ENCODE assay signal across 16 cellular contexts in the genomic region with DNA sequence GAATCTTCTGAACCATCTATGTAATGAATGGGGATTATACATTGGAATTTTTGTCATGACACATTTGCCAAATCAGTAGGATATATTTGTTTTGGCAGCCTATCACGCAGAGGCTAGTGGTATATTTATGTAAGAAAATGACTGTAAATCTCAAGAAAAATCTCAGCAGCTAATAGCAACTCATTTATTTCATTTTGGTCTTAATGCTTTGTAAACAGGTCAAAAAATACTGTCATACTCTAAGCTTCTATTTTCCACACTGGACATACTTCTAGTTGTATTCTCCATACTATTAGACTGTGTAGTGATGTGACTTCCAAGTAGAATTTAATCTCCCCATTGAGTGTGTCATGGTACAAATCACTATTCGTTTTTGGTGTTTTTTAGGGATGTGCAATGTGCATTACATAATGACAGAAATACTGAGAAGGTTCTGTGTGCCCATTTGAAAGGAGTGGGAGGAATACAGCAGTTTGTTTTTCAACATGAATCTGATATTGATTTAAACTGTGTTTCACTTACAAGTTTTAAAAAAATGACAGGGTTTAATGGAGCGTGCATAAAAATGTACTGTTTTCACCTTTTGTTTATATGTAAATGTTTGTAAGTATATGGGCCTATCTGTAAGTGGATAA.
"Had no signal": no experiment of that assay in that cellular context is flagged by ENCODE, and none has a peak within 500 bp of the region (broad histone marks: within the 10 kb centered on the region; RNA-seq: fewer than 3 reads in every experiment).

No MANE protein-coding gene starts in this region.

- H3K27me3 ChIP-seq: hepatocyte, stomach, uterus had no signal

- H3K4me3 ChIP-seq: hepatocyte, stomach, uterus had no signal

- H3K9me3 ChIP-seq: stomach, uterus had no signal

- H3K4me3 Mint-ChIP-seq: brain, endodermal cell, naive B cell, T-cell had no signal

- H3K27me3 Mint-ChIP-seq: brain, naive B cell, T-cell had no signal

- H2AFZ ChIP-seq: hepatocyte had no signal

- DNase-seq: activated naive CD4-positive, alpha-beta T cell; dermis blood vessel endothelial cell; endodermal cell; erythroblast; islet precursor cell; naive B cell; stimulated activated CD4-positive, alpha-beta T cell treated with anti-CD3 and anti-CD28 coated beads, Interleukin-12 subunit alpha, Interleukin-12 subunit beta, amount 100 ng/mL, for 4 hours; stimulated activated CD4-positive, alpha-beta T cell treated with anti-CD3 and anti-CD28 coated beads, Interleukin-2, amount 100 ng/mL, for 24 hours; stomach; T-cell; T-helper 9 cell; uterus had no signal

- H3K9me3 Mint-ChIP-seq: brain, endodermal cell, naive B cell, T-cell had no signal

- H3K4me1 ChIP-seq: uterus had no signal

- H3K36me3 ChIP-seq: uterus had no signal

- H3K4me2 ChIP-seq: hepatocyte had no signal

- H3K27ac Mint-ChIP-seq: naive B cell, T-cell had no signal

- ATAC-seq: activated CD4-positive, CD25-positive, alpha-beta regulatory T cell treated with anti-CD3 and anti-CD28 coated beads, Interleukin-2, amount 50 U/mL, for 24 hours; left lobe of liver; T-cell had no signal

- H3K27ac ChIP-seq: hepatocyte, stomach, uterus had no signal
